8 cellular contexts compared by ENCODE assay signal in genomic region chr19:8413593-8413923, GRCh38. TPM values are rescaled to one million over a fixed set of nuclear protein-coding genes. Genes with fewer than 3 reads are reported as not detected.
DNase-seq lines count a peak whose midpoint lies in the region; TF ChIP-seq lines count a peak whose summit lies in the region.

No MANE protein-coding gene starts in this region.

- intact Hi-C loops in dorsolateral prefrontal cortex (cut with DNase I): loop anchor here in 1 of 2 donors (1.0 kb wide), 2 partner anchors 31 to 92 kb away; partner anchors contain the start of gene HNRNPM

- H3K27ac ChIP-seq in C4-2B: peak overlapping the region; percentile 67
- peak overlapping the region in 30 of 59 donors; percentile 7 to 80 (median 64) for H3K27ac ChIP-seq in dorsolateral prefrontal cortex
- no peak overlapping the region for H3K27ac ChIP-seq in neural cell (ENCODE audit: low read length)

- no peaks in the 10 kb centered on the region for H3F3A ChIP-seq in neural cell (ENCODE audit: insufficient read depth, low read length, poor library complexity, severe bottlenecking)

- no peaks in the 10 kb centered on the region for H3K9me3 ChIP-seq in neural cell (ENCODE audit: low read length)

- peak overlapping the region; percentile 82 for H3K4me2 ChIP-seq in neural cell (ENCODE audit: low read length)

- no peak for TF ChIP-seq EP300 in neural cell (conservative IDR thresholded peaks at IDR 0.05; ENCODE audit: poor library complexity, severe bottlenecking)

- no peak for TF ChIP-seq CTCF in C4-2B (conservative IDR thresholded peaks at IDR 0.05)
- TF ChIP-seq CTCF in LNCaP clone FGC (IDR thresholded peaks at IDR 0.05; ENCODE audit: control insufficient read depth, extremely low read depth, insufficient read depth): no peak
- no peak for TF ChIP-seq CTCF in dorsolateral prefrontal cortex (IDR thresholded peaks at IDR 0.05 in 54 of 56, conservative IDR thresholded peaks at IDR 0.05 in 2 of 56; ENCODE audit: low read depth in 1 of 56, partially characterized antibody in 56 of 56)
- no peak for TF ChIP-seq CTCF in neural cell (IDR thresholded peaks at IDR 0.05; ENCODE audit: poor library complexity, severe bottlenecking)

- H3K79me2 ChIP-seq in neural cell (replicated peaks; ENCODE audit: insufficient read depth, low read length): no peaks in the 10 kb centered on the region

- no peaks in the 10 kb centered on the region for H3K9me2 ChIP-seq in neural cell (ENCODE audit: insufficient read depth, low read length)

- H2AFZ ChIP-seq in neural cell (ENCODE audit: low read depth, low read length): peak overlapping the region; percentile 85

- no peaks in the 10 kb centered on the region for H4K20me1 ChIP-seq in neural cell (ENCODE audit: insufficient read depth)

- no peak for TF ChIP-seq RAD21 in neural cell (conservative IDR thresholded peaks at IDR 0.05)

- H3K4me3 ChIP-seq in LNCaP clone FGC (ENCODE audit: low read depth, low read length): peak overlapping the region; percentile 69
- peak overlapping the region; percentile 61 to 100 (median 90) for H3K4me3 ChIP-seq in dorsolateral prefrontal cortex
- H3K4me3 ChIP-seq in neural cell (ENCODE audit: low read length): peak overlapping the region; percentile 85

- no peaks in the 10 kb centered on the region for H3K27me3 ChIP-seq in dorsolateral prefrontal cortex
- H3K27me3 ChIP-seq in neural cell (ENCODE audit: insufficient read depth, low read depth, low read length): no peaks in the 10 kb centered on the region

- DNase-seq in LNCaP clone FGC (ENCODE audit: low read depth) (no peak), dorsolateral prefrontal cortex (no peak), KG1 (lab: John Stamatoyannopoulos, UW) (no peak), NCI-H2171 treated with DMSO at 0.1 percent for 48 hours (lab: John Stamatoyannopoulos, UW) (no peak), inferior parietal cortex (ENCODE audit: extremely low spot score) (no peak), T1000 (lab: John Stamatoyannopoulos, UW) (no peak)

- no peaks in the 10 kb centered on the region for H3K36me3 ChIP-seq in neural cell (ENCODE audit: insufficient read depth, low read length)

- peak overlapping the region; percentile 70 for H3K9ac ChIP-seq in neural cell (ENCODE audit: low read length)

TF ChIP-seq in neural cell, 6 proteins besides CTCF, POLR2A, EP300 and RAD21:
- no peak for TF ChIP-seq POLR2AphosphoS5 (IDR thresholded peaks at IDR 0.05)
- no peak for TF ChIP-seq EZH2 (IDR thresholded peaks at IDR 0.05; ENCODE audit: borderline replicate concordance, insufficient read depth, low read length, poor library complexity, severe bottlenecking)
- TF ChIP-seq MXI1 (conservative IDR thresholded peaks at IDR 0.05; ENCODE audit: poor library complexity, severe bottlenecking): no peak
- TF ChIP-seq REST (IDR thresholded peaks at IDR 0.05; ENCODE audit: borderline replicate concordance): no peak

RNA-seq across cellular contexts. Expression of gene MARCHF2, which starts 0.5 kb away (rescaled TPM):
- total RNA-seq in dorsolateral prefrontal cortex: 100 to 1,000 TPM in 17 of 120 experiments, 10 to 100 TPM in 103; 61.3 to 163 (median 86.8) TPM
- polyA plus RNA-seq in neural cell: 57.3 and 67.9 TPM in 2 replicates
- 47.5 and 52.1 TPM in 2 replicates for polyA minus RNA-seq in neural cell

RNA-seq across cellular contexts. Expression of gene RAB11B, which starts 23.4 kb away (rescaled TPM):
- 100 to 1,000 TPM; 130 to 218 (median 167) TPM for total RNA-seq in dorsolateral prefrontal cortex
- polyA plus RNA-seq in neural cell: 71.1 and 84.2 TPM in 2 replicates
- 80.5 and 93.7 TPM in 2 replicates for polyA minus RNA-seq in neural cell

RNA-seq across cellular contexts. Expression of gene HNRNPM, which starts 31.2 kb away (rescaled TPM):
- 100 to 1,000 TPM in 119 of 120 experiments, 10 to 100 TPM in 1; 99.2 to 179 (median 128) TPM for total RNA-seq in dorsolateral prefrontal cortex
- 91.7 and 113 TPM in 2 replicates for polyA plus RNA-seq in neural cell
- 75.7 and 100 TPM in 2 replicates for polyA minus RNA-seq in neural cell

RNA-seq across cellular contexts. Expression of gene ANGPTL4, which starts 49.6 kb away (rescaled TPM):
- 100 to 1,000 TPM in 14 of 120 experiments, 10 to 100 TPM in 104, 1 to 10 TPM in 2; 5.9 to 298 (median 35.7) TPM for total RNA-seq in dorsolateral prefrontal cortex
- not detected in 2 replicates for polyA plus RNA-seq in neural cell
- polyA minus RNA-seq in neural cell: not detected in 2 replicates
